In genomic region chr1:57124768-57125446, GRCh38 we compare ENCODE assay signal across 1 cellular context.
TF ChIP-seq lines count a peak whose summit lies in the region.

No MANE protein-coding gene starts in this region.

TF ChIP-seq in H1, 55 proteins besides CTCF, POLR2A, EP300 and RAD21 (continued from another document):
- TF ChIP-seq FOSL1 (IDR thresholded peaks at IDR 0.05; ENCODE audit: insufficient read depth, low read depth, low read length): no peak
- TF ChIP-seq SAP30 (IDR thresholded peaks at IDR 0.05; ENCODE audit: insufficient read depth, insufficient replicate concordance, low read length): no peak
- no peak for TF ChIP-seq ZNF274 (IDR thresholded peaks at IDR 0.05; ENCODE audit: borderline replicate concordance, extremely low read depth, low read length)
- no peak for TF ChIP-seq HDAC2 (IDR thresholded peaks at IDR 0.05; ENCODE audit: borderline replicate concordance in 1 of 2, low read depth in 2 of 2, low read length in 2 of 2)
- no peak for TF ChIP-seq SIN3A (conservative IDR thresholded peaks at IDR 0.05 in 1 of 2, IDR thresholded peaks at IDR 0.05 in 1 of 2; ENCODE audit: low read depth in 1 of 2, low read length in 2 of 2)
- TF ChIP-seq TAF7 (optimal IDR thresholded peaks at IDR 0.05; ENCODE audit: borderline replicate concordance, low read depth, low read length): no peak
- TF ChIP-seq CHD2 (IDR thresholded peaks at IDR 0.05; ENCODE audit: low read length): no peak
- TF ChIP-seq, protein P1, sequence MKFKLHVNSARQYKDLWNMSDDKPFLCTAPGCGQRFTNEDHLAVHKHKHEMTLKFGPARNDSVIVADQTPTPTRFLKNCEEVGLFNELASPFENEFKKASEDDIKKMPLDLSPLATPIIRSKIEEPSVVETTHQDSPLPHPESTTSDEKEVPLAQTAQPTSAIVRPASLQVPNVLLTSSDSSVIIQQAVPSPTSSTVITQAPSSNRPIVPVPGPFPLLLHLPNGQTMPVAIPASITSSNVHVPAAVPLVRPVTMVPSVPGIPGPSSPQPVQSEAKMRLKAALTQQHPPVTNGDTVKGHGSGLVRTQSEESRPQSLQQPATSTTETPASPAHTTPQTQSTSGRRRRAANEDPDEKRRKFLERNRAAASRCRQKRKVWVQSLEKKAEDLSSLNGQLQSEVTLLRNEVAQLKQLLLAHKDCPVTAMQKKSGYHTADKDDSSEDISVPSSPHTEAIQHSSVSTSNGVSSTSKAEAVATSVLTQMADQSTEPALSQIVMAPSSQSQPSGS (IDR thresholded peaks at IDR 0.05; ENCODE audit: low read length): no peak
- TF ChIP-seq SP4 (IDR thresholded peaks at IDR 0.05; ENCODE audit: low read length): no peak
- TF ChIP-seq RBBP5 (IDR thresholded peaks at IDR 0.05; ENCODE audit: borderline replicate concordance, low read depth, low read length): no peak
- no peak for TF ChIP-seq CREB1 (IDR thresholded peaks at IDR 0.05)
- no peak for TF ChIP-seq GTF2F1 (IDR thresholded peaks at IDR 0.05; ENCODE audit: borderline replicate concordance, low read depth, low read length)
